In genomic region chr13:98853791-98854191, GRCh38 we compare ENCODE assay signal across 8 cellular contexts.
DNase-seq lines count a peak whose midpoint lies in the region; ATAC-seq and TF ChIP-seq lines count a peak whose summit lies in the region.

No MANE protein-coding gene starts in this region.

- H3K4me1 Mint-ChIP-seq in activated CD8-positive, alpha-beta T cell treated with anti-CD3 and anti-CD28 coated beads for 36 hours (ENCODE audit: low read depth), result peaks cover 16% of the 10 kb centered on the region

- DNase-seq in activated CD8-positive, alpha-beta T cell treated with anti-CD3 and anti-CD28 coated beads for 36 hours, result peak; percentile 86
- DNase-seq in psoas muscle (peak in 1 of 2 donors; percentile 58), NCI-H510A (lab: John Stamatoyannopoulos, UW) (no peak), Right ventricle myocardium inferior (ENCODE audit: missing footprints) (no peak), cerebellar nuclear complex (lab: John Stamatoyannopoulos, UW) (no peak)
- no peak for DNase-seq in effector CD8-positive, alpha-beta T cell (lab: John Stamatoyannopoulos, UW)

- peak overlapping the region; percentile 0 for H3K27ac ChIP-seq in psoas muscle

- no peak overlapping the region for H3K4me3 Mint-ChIP-seq in activated CD8-positive, alpha-beta T cell treated with anti-CD3 and anti-CD28 coated beads for 36 hours

- peaks cover 0 to 22% of the 10 kb centered on the region in 2 donors for H3K36me3 ChIP-seq in psoas muscle (ENCODE audit: insufficient read depth in 1 of 2, low read depth in 1 of 2)

- ATAC-seq in GM19025 (IDR thresholded peaks at IDR 0.05; ENCODE audit: low read depth, unreplicated experiment), result peak; percentile 99
- ATAC-seq in HG02870 (IDR thresholded peaks at IDR 0.05; ENCODE audit: unreplicated experiment), result peak; percentile 100
- ATAC-seq in activated CD8-positive, alpha-beta T cell treated with anti-CD3 and anti-CD28 coated beads for 36 hours, result peak; percentile 100
- ATAC-seq in psoas muscle, result peak; percentile 57 to 83 (median 68)
- no peak for ATAC-seq in Right ventricle myocardium inferior

- peaks cover 22% of the 10 kb centered on the region for H3K36me3 Mint-ChIP-seq in activated CD8-positive, alpha-beta T cell treated with anti-CD3 and anti-CD28 coated beads for 36 hours (ENCODE audit: low read depth)

- H3K27ac Mint-ChIP-seq in activated CD8-positive, alpha-beta T cell treated with anti-CD3 and anti-CD28 coated beads for 36 hours, result peak overlapping the region; percentile 57

- no peaks in the 10 kb centered on the region for H3K9me3 Mint-ChIP-seq in activated CD8-positive, alpha-beta T cell treated with anti-CD3 and anti-CD28 coated beads for 36 hours

- POLR2A ChIA-PET in activated CD8-positive, alpha-beta T cell treated with anti-CD3 and anti-CD28 coated beads for 36 hours (lab: Charles Lee), result no interaction called here

- no peaks in the 10 kb centered on the region for H3K9me3 ChIP-seq in psoas muscle

- no peak for TF ChIP-seq CTCF in activated CD8-positive, alpha-beta T cell treated with anti-CD3 and anti-CD28 coated beads for 36 hours (IDR thresholded peaks at IDR 0.05)
- no peak for TF ChIP-seq CTCF in psoas muscle (IDR thresholded peaks at IDR 0.05)

- no peak overlapping the region for H3K4me3 ChIP-seq in psoas muscle

- WGBS in psoas muscle, 3 donors, result 63 to 73% (median 63%) methylated on average over 6 of the region's 6 CpGs

- CTCF ChIA-PET in activated CD8-positive, alpha-beta T cell treated with anti-CD3 and anti-CD28 coated beads for 36 hours (lab: Charles Lee), result interaction anchor here (1.0 kb wide), 1 partner anchor 180 kb away, joined by 3 read pairs; no protein-coding TSS in a partner anchor

- no peaks in the 10 kb centered on the region for H3K27me3 ChIP-seq in psoas muscle (ENCODE audit: insufficient read depth in 3 of 3, low read length in 2 of 3)

- intact Hi-C loops in activated CD8-positive, alpha-beta T cell treated with anti-CD3 and anti-CD28 coated beads for 36 hours (cut with micrococcal nuclease), result no loop called here
- intact Hi-C loops in psoas muscle (cut with DNase I) (no loop called here), Right ventricle myocardium inferior (cut with DNase I) (no loop called here)

- H3K27me3 Mint-ChIP-seq in activated CD8-positive, alpha-beta T cell treated with anti-CD3 and anti-CD28 coated beads for 36 hours, result no peaks in the 10 kb centered on the region

- H3K4me1 ChIP-seq in psoas muscle, result peaks cover 4% of the 10 kb centered on the region
